ENCODE assay signal across 10 cellular contexts in genomic region chr17:40167685-40168261, GRCh38. TPM values are rescaled to one million over a fixed set of nuclear protein-coding genes. Genes with fewer than 3 reads are reported as not detected.
A peak's percentile ranks its signal among the peaks of the same experiment; 100 is the strongest.
DNase-seq lines count a peak whose midpoint lies in the region; ATAC-seq and TF ChIP-seq lines count a peak whose summit lies in the region.
"Had no signal": no experiment of that assay in that cellular context is flagged by ENCODE, and none has a peak within 500 bp of the region (broad histone marks: within the 10 kb centered on the region; RNA-seq: fewer than 3 reads in every experiment).

No MANE protein-coding gene starts in this region.

- H3K9me3 ChIP-seq in right cardiac atrium (ENCODE audit: control insufficient read depth, low read length): no peaks in the 10 kb centered on the region

- H3K4me2 ChIP-seq in GM23338: no peak overlapping the region

- no peak overlapping the region for H2AFZ ChIP-seq in GM23338

- CTCF ChIA-PET in WTC11 (lab: Charles Lee): interaction anchor here (0.8 to 3.1 kb wide), 29 partner anchors 10 to 187 kb away, joined by 3 to 67 read pairs (median 5); partner anchors contain the start of genes MED24, MSL1, RAPGEFL1 and WIPF2

- peaks cover 6% of the 10 kb centered on the region for H3K4me1 Mint-ChIP-seq in GM23338
- peaks cover 5% of the 10 kb centered on the region for H3K4me1 Mint-ChIP-seq in WTC11

- POLR2A ChIA-PET in WTC11 (lab: Charles Lee): interaction anchor here (0.9 to 1.2 kb wide), 3 partner anchors 11 to 55 kb away, joined by 3 to 4 read pairs (median 3); partner anchors contain the start of gene MSL1

- H3K4me3 ChIP-seq in GM23338: no peak overlapping the region
- no peak overlapping the region for H3K4me3 ChIP-seq in right cardiac atrium (ENCODE audit: low read length)

- peaks cover 50% of the 10 kb centered on the region for H3K36me3 ChIP-seq in GM23338 (ENCODE audit: insufficient read depth)

- H3K9me3 Mint-ChIP-seq in GM23338 (no peaks in the 10 kb centered on the region), WTC11 (no peaks in the 10 kb centered on the region)

- peaks cover 26% of the 10 kb centered on the region for H3F3A ChIP-seq in GM23338 (replicated peaks; ENCODE audit: low read depth)

- no peaks in the 10 kb centered on the region for H3K79me2 ChIP-seq in GM23338 (replicated peaks; ENCODE audit: insufficient read depth)

- no peaks in the 10 kb centered on the region; the same call in 1 of the 2 replicates for H4K20me1 ChIP-seq in GM23338 (replicated peaks; ENCODE audit: insufficient read depth)

- WGBS in right cardiac atrium: 83% methylated on average over 3 of the region's 3 CpGs

- DNase-seq in GM23338 (ENCODE audit: low spot score) (no peak), WTC11 (ENCODE audit: low spot score) (no peak), right cardiac atrium (no peak), sciatic nerve (ENCODE audit: low spot score) (no peak), Ammon's horn (ENCODE audit: low spot score) (no peak), HUDEP-2 (lab: John Stamatoyannopoulos, UW; ENCODE audit: unreplicated experiment in 76 of 76) (no peak), foreskin keratinocyte (no peak)
- DNase-seq: effector CD8-positive, alpha-beta T cell; SIG-M5 had no signal

- H3K27me3 ChIP-seq in GM23338 (ENCODE audit: insufficient read depth): no peaks in the 10 kb centered on the region
- no peaks in the 10 kb centered on the region for H3K27me3 ChIP-seq in right cardiac atrium (ENCODE audit: control insufficient read depth, insufficient read depth)
- H3K27me3 ChIP-seq in foreskin keratinocyte: no peaks in the 10 kb centered on the region

- H3K27ac Mint-ChIP-seq in GM23338 (peak overlapping the region; percentile 92), WTC11 (peak overlapping the region; percentile 98)

- H3K4me1 ChIP-seq in GM23338 (ENCODE audit: insufficient read depth): no peaks in the 10 kb centered on the region; the same call in 1 of the 2 replicates
- H3K4me1 ChIP-seq in right cardiac atrium (ENCODE audit: control insufficient read depth, insufficient read depth, low read length): no peaks in the 10 kb centered on the region
- H3K4me1 ChIP-seq in foreskin keratinocyte: no peaks in the 10 kb centered on the region

- TF ChIP-seq CTCF in GM23338 (conservative IDR thresholded peaks at IDR 0.05; ENCODE audit: low read depth in 2 of 2) (no peak), WTC11 (IDR thresholded peaks at IDR 0.05) (no peak), foreskin keratinocyte (conservative IDR thresholded peaks at IDR 0.05) (no peak)

- H3K4me3 Mint-ChIP-seq in GM23338 (no peak overlapping the region), WTC11 (no peak overlapping the region)

- peaks cover 91% of the 10 kb centered on the region for H3K36me3 Mint-ChIP-seq in GM23338 (ENCODE audit: low read depth)
- H3K36me3 Mint-ChIP-seq in WTC11: peaks cover 76% of the 10 kb centered on the region

- ATAC-seq in GM23338: peak; percentile 20; the same call in 2 of the 3 replicates
- no peak for ATAC-seq in WTC11
- ATAC-seq in right cardiac atrium: no peak
- ATAC-seq in sciatic nerve: peak; percentile 6
- ATAC-seq in GM18861 (IDR thresholded peaks at IDR 0.05; ENCODE audit: unreplicated experiment): no peak
- no peak for ATAC-seq in foreskin keratinocyte

- H3K27me3 Mint-ChIP-seq in GM23338 (ENCODE audit: insufficient read depth, low read depth, poor library complexity) (peaks cover 9% of the 10 kb centered on the region), WTC11 (ENCODE audit: low read depth) (no peaks in the 10 kb centered on the region; the same call in 1 of the 2 replicates)

- intact Hi-C loops in right cardiac atrium (cut with DNase I) (loop anchor here in 3 of 4 donors (5.0 to 10.0 kb wide), 3 partner anchors 55 to 153 kb away; partner anchors contain the start of gene CSF3 (in 2 of the 3)), sciatic nerve (cut with DNase I) (loop anchor here (10.0 kb wide), 1 partner anchor 53 kb away; no protein-coding TSS in a partner anchor)

- H3K27ac ChIP-seq in GM23338 (ENCODE audit: low read depth) (peak overlapping the region; percentile 90), right cardiac atrium (ENCODE audit: low read length) (peak overlapping the region; percentile 64), foreskin keratinocyte (no peak overlapping the region)

- no peaks in the 10 kb centered on the region for H3K9me2 ChIP-seq in GM23338 (ENCODE audit: insufficient read depth)

TF ChIP-seq in WTC11, 78 proteins besides CTCF, POLR2A, EP300 and RAD21:
- TF ChIP-seq AR (CRISPR knock-in tag; IDR thresholded peaks at IDR 0.05) (no peak), JUN (CRISPR knock-in tag; IDR thresholded peaks at IDR 0.05) (no peak), ZMAT4 (CRISPR knock-in tag; IDR thresholded peaks at IDR 0.05) (no peak)
TF ChIP-seq in WTC11: peak in this region for 0.

RNA-seq across cellular contexts. Expression of gene RAPGEFL1, which starts 9.5 kb away (rescaled TPM):
- total RNA-seq in GM23338 (2014; rRNA removed; shearing (Covaris generic)): 10.4 and 14.0 TPM in 2 replicates
- polyA plus RNA-seq in GM23338 (2016; fragmentation: Nextera tagmentation; extraction: Ambion mirVana): 5.0 and 6.7 TPM in 2 replicates
- total RNA-seq in WTC11 (2021): 19.9 to 23.0 TPM (median 19.9 TPM) in 3 replicates
- total RNA-seq in right cardiac atrium: 1 to 10 TPM; 2.7 to 5.6 (median 4.1) TPM
- polyA plus RNA-seq in right cardiac atrium: 3.8 TPM
- 21.2 TPM for total RNA-seq in sciatic nerve
- 5.0 and 8.4 TPM in 2 replicates for total RNA-seq in foreskin keratinocyte
- polyA plus RNA-seq in foreskin keratinocyte: 3.6 and 6.1 TPM in 2 replicates

RNA-seq across cellular contexts. Expression of gene CASC3, which starts 27.4 kb away (rescaled TPM):
- total RNA-seq in GM23338 (2014; rRNA removed; shearing (Covaris generic)): 76.1 and 82.9 TPM in 2 replicates
- 34.4 and 37.5 TPM in 2 replicates for polyA plus RNA-seq in GM23338 (2016; fragmentation: Nextera tagmentation; extraction: Ambion mirVana)
- total RNA-seq in WTC11 (2021): 107 to 119 TPM (median 115 TPM) in 3 replicates
- 10 to 100 TPM; 50.2 to 56.7 (median 50.7) TPM for total RNA-seq in right cardiac atrium
- 23.4 TPM for polyA plus RNA-seq in right cardiac atrium
- 135 TPM for total RNA-seq in sciatic nerve
- total RNA-seq in foreskin keratinocyte: 34.7 and 35.6 TPM in 2 replicates
- 23.7 and 25.1 TPM in 2 replicates for polyA plus RNA-seq in foreskin keratinocyte

RNA-seq across cellular contexts. Expression of gene MSL1, which starts 46.0 kb away (rescaled TPM):
- total RNA-seq in GM23338 (2014; rRNA removed; shearing (Covaris generic)): 52.5 and 56.5 TPM in 2 replicates
- polyA plus RNA-seq in GM23338 (2016; fragmentation: Nextera tagmentation; extraction: Ambion mirVana) (14.3 and 16.2 TPM in 2 replicates), right cardiac atrium (44.8 TPM), foreskin keratinocyte (35.5 and 44.6 TPM in 2 replicates)
- total RNA-seq in WTC11 (2021) (69.2 to 78.1 TPM (median 73.7 TPM) in 3 replicates), right cardiac atrium (10 to 100 TPM; 53.6 to 57.3 (median 55.2) TPM), sciatic nerve (108 TPM), foreskin keratinocyte (57.7 and 60.6 TPM in 2 replicates)

RNA-seq across cellular contexts. Expression of gene WIPF2, which starts 51.3 kb away (rescaled TPM):
- total RNA-seq in GM23338 (2014; rRNA removed; shearing (Covaris generic)): 9.2 and 10.8 TPM in 2 replicates
- polyA plus RNA-seq in GM23338 (2016; fragmentation: Nextera tagmentation; extraction: Ambion mirVana) (9.2 and 11.7 TPM in 2 replicates), right cardiac atrium (8.2 TPM), foreskin keratinocyte (6.5 and 7.4 TPM in 2 replicates)
- total RNA-seq in WTC11 (2021) (23.0 to 24.6 TPM (median 23.8 TPM) in 3 replicates), right cardiac atrium (10 to 100 TPM; 11.1 to 14.6 (median 13.5) TPM), sciatic nerve (41.1 TPM), foreskin keratinocyte (12.7 and 13.0 TPM in 2 replicates)

Comparison
In these comparisons a context has a peak if more than half of its experiments do, and no peak if none do; other contexts are left out.
1. ATAC-seq: peak in GM23338 (single experiment) and sciatic nerve (single experiment); none in WTC11 (single experiment), right cardiac atrium (0 of 2), GM18861 (single experiment) and foreskin keratinocyte (single experiment).